ENCODE assay signal across 1 cellular context in the genomic region with DNA sequence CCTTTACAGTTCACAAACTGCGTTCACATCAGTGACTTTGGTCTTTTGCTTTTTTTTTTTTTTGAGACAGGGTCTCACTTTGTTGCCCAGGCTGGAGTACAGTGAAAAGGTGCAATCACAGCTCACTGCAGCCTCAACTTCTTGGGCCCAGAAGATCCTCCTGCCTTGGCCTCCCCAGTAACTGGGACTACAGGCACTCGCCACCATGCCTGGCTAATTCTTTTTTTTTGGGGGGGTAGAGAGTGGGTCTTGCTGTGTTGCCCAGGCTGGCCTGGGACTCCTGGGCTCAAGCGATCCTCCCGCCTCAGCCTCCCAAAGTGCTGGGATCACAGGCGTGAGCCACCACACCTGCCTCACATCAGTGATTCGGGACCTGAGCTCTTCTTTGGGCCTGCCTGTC.
A peak's percentile ranks its signal among the peaks of the same experiment; 100 is the strongest.
TF ChIP-seq lines count a peak whose summit lies in the region.

No MANE protein-coding gene starts in this region.

TF ChIP-seq in HEK293T, 16 proteins besides CTCF, POLR2A, EP300 and RAD21 (continued from another document):
- TF ChIP-seq ZNF384 (IDR thresholded peaks at IDR 0.05): peak; percentile 52; the same call in 1 of the 2 replicates
- TF ChIP-seq SUZ12 (IDR thresholded peaks at IDR 0.05): no peak
- TF ChIP-seq CTBP1 (IDR thresholded peaks at IDR 0.05; ENCODE audit: borderline replicate concordance): no peak
TF ChIP-seq in HEK293T: peak in this region for 1.
